ENCODE assay signal across 12 cellular contexts in genomic region chr1:227191607-227192006, GRCh38.
DNase-seq lines count a peak whose midpoint lies in the region; ATAC-seq, FAIRE-seq and TF ChIP-seq lines count a peak whose summit lies in the region.
"Had no signal": no experiment of that assay in that cellular context is flagged by ENCODE, and none has a peak within 500 bp of the region (broad histone marks: within the 10 kb centered on the region; RNA-seq: fewer than 3 reads in every experiment).

No MANE protein-coding gene starts in this region.

- DNase-seq in GM18507 (ENCODE audit: extremely low spot score, insufficient read length, low read depth) (no peak), astrocyte (ENCODE audit: low read depth) (no peak), HPDE6-E6E7 (ENCODE audit: extremely low spot score) (no peak), cerebellar nuclear complex (lab: John Stamatoyannopoulos, UW) (no peak), GM10248 (ENCODE audit: extremely low spot score) (no peak)
- DNase-seq in activated CD4-positive, alpha-beta T cell treated with anti-CD3 and anti-CD28 coated beads for 48 hours, result no peak
- DNase-seq: activated CD8-positive, alpha-beta T cell treated with anti-CD3 and anti-CD28 coated beads, Interleukin-2, amount 10 ng/mL, durations not matched to agents 7 days and 5 days; DMS 273 treated with DMSO at 0.1 percent for 48 hours; KBM-7; NCI-H1694 treated with DMSO at 0.1 percent for 48 hours had no signal

- no peaks in the 10 kb centered on the region for H3K27me3 ChIP-seq in astrocyte (ENCODE audit: insufficient read depth, low read length)

- peaks cover 6% of the 10 kb centered on the region for H3K4me1 Mint-ChIP-seq in astrocyte (ENCODE audit: low read depth, unreplicated experiment)

- no peaks in the 10 kb centered on the region for H3K9me3 Mint-ChIP-seq in astrocyte (ENCODE audit: unreplicated experiment)

- peak; percentile 72 for FAIRE-seq in GM18507 (lab: Jason Lieb, UNC)
- FAIRE-seq in astrocyte (lab: Jason Lieb, UNC), result no peak

- CTCF ChIA-PET in GM10248 (lab: Yijun Ruan, JAX), result interaction anchor here (1.1 kb wide), 1 partner anchor 12 kb away, joined by 4 read pairs; no protein-coding TSS in a partner anchor

- H3K4me3 ChIP-seq in astrocyte (ENCODE audit: insufficient read depth, low read depth, low read length), result no peak overlapping the region

- peaks cover 9% of the 10 kb centered on the region for H4K20me1 ChIP-seq in astrocyte (ENCODE audit: insufficient read depth, low read length)

- no peak overlapping the region for H3K27ac ChIP-seq in astrocyte (ENCODE audit: low read depth, low read length)

- peaks cover 2% of the 10 kb centered on the region for H3K36me3 Mint-ChIP-seq in astrocyte (ENCODE audit: low read depth, unreplicated experiment)

- H3K9me3 ChIP-seq in astrocyte (ENCODE audit: insufficient read depth, low read depth, low read length), result no peaks in the 10 kb centered on the region

- peaks cover 6% of the 10 kb centered on the region for H3K79me2 ChIP-seq in astrocyte (ENCODE audit: insufficient read depth, low read length)

- POLR2A ChIA-PET in GM10248 (lab: Yijun Ruan, JAX), result interaction anchor here (0.7 kb wide), 1 partner anchor 89 kb away, joined by 4 read pairs; no protein-coding TSS in a partner anchor

- H3K4me1 ChIP-seq in astrocyte (ENCODE audit: insufficient read depth, low read length), result peaks cover 5% of the 10 kb centered on the region

- no peak overlapping the region for H2AFZ ChIP-seq in astrocyte (ENCODE audit: low read depth, low read length)

- TF ChIP-seq CTCF in astrocyte (IDR thresholded peaks at IDR 0.05; ENCODE audit: insufficient read depth, low read depth, low read length) (no peak), GM10248 (IDR thresholded peaks at IDR 0.05; ENCODE audit: control extremely low read depth, extremely low read depth, low read depth, missing control alignments) (no peak)

- no peak overlapping the region for H3K4me2 ChIP-seq in astrocyte (ENCODE audit: low read length)

- no peaks in the 10 kb centered on the region for H3K36me3 ChIP-seq in astrocyte (ENCODE audit: insufficient read depth, low read length)

- no peak overlapping the region for H3K9ac ChIP-seq in astrocyte (ENCODE audit: low read length)

- peak overlapping the region; percentile 30 for H3K27ac Mint-ChIP-seq in astrocyte (ENCODE audit: unreplicated experiment)
- H3K27ac Mint-ChIP-seq: activated CD8-positive, alpha-beta T cell treated with anti-CD3 and anti-CD28 coated beads, Interleukin-2, amount 10 ng/mL, durations not matched to agents 7 days and 5 days had no signal

- ATAC-seq in GM21367 (IDR thresholded peaks at IDR 0.05; ENCODE audit: unreplicated experiment), result peak; percentile 68
- peak; percentile 82 for ATAC-seq in HG03064 (IDR thresholded peaks at IDR 0.05; ENCODE audit: low read depth, unreplicated experiment)
- ATAC-seq: activated CD8-positive, alpha-beta T cell treated with anti-CD3 and anti-CD28 coated beads, Interleukin-2, amount 10 ng/mL, durations not matched to agents 7 days and 5 days had no signal

- no peaks in the 10 kb centered on the region for H3K27me3 Mint-ChIP-seq in astrocyte (ENCODE audit: low read depth, unreplicated experiment)

- no peak overlapping the region for H3K4me3 Mint-ChIP-seq in astrocyte (ENCODE audit: unreplicated experiment)
- H3K4me3 Mint-ChIP-seq: activated CD8-positive, alpha-beta T cell treated with anti-CD3 and anti-CD28 coated beads, Interleukin-2, amount 10 ng/mL, durations not matched to agents 7 days and 5 days had no signal
